Comparison of ENCODE assay signal across 8 cellular contexts in the genomic region with DNA sequence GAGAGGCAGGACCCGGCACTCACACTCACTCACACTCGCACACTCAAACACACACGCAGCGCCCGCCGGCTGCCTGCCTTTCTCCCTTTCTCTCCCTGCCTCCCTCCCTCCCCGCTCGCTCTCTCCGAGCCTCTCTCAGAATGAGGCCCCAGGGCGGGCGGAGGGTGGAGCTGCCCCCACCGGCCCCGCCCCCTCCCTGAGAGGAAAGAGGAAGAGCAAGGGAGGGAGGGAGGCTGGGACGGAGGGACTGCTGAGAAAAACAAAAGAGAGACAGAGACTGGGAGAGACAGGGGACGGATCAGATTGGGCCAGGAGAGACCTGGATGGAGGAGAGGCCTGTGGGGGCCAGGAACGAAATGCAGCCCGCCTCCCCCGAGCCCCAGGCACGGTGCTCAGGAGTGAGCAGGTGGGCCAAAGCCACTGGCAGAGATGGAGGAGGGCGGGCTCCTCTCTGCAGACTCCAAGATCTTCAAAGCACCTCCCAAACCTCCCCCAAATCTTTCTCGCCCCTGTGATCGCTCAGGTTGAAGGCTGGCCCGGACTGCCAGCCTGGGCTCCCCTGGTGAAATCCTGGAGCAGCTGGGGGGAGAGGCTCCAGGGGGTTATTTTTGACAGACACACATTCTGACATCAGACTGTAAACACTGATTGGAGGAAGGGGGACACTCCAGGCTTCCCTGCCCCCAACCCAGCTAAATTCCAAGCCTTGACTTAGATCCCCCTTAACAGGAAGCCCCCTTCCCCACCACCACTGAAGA. TPM values are rescaled to one million over a fixed set of nuclear protein-coding genes. Genes with fewer than 3 reads are reported as not detected.
DNase-seq lines count a peak whose midpoint lies in the region; ATAC-seq and TF ChIP-seq lines count a peak whose summit lies in the region.

No MANE protein-coding gene starts in this region.

- no peaks in the 10 kb centered on the region for H3K27me3 ChIP-seq in ovary
- H3K27me3 ChIP-seq in tibial artery: no peaks in the 10 kb centered on the region

- H3K4me1 Mint-ChIP-seq in activated naive CD8-positive, alpha-beta T cell (ENCODE audit: low read depth): peaks cover 62% of the 10 kb centered on the region

- TF ChIP-seq CTCF in ovary (IDR thresholded peaks at IDR 0.05) (no peak), tibial artery (IDR thresholded peaks at IDR 0.05) (no peak)

- peak overlapping the region; percentile 91 for H3K4me3 Mint-ChIP-seq in activated naive CD8-positive, alpha-beta T cell

- H3K27me3 Mint-ChIP-seq in activated naive CD8-positive, alpha-beta T cell: no peaks in the 10 kb centered on the region

- H3K9me3 Mint-ChIP-seq in activated naive CD8-positive, alpha-beta T cell (ENCODE audit: low read depth): no peaks in the 10 kb centered on the region

- H3K36me3 ChIP-seq in ovary (no peaks in the 10 kb centered on the region), tibial artery (peaks cover 14 to 16% (median 15%) of the 10 kb centered on the region in 3 donors)

- intact Hi-C loops in Right ventricle myocardium superior (cut with DNase I) (loop anchor here (5.0 kb wide), 1 partner anchor 48 kb away; the partner anchor contains the start of gene HPS6), ovary (cut with DNase I) (loop anchor here in 2 of 4 donors (5.0 to 10.0 kb wide), 2 partner anchors 48 to 50 kb away; partner anchors contain the start of gene HPS6 (in 2 of the 2)), tibial artery (cut with DNase I; ENCODE audit: low total_unique reads) (no loop called here)

- H3K4me1 ChIP-seq in ovary (ENCODE audit: insufficient read depth) (peaks cover 22% of the 10 kb centered on the region), tibial artery (peaks cover 0 to 70% (median 59%) of the 10 kb centered on the region in 4 donors)

- peak; percentile 44 for ATAC-seq in GM21825 (IDR thresholded peaks at IDR 0.05; ENCODE audit: unreplicated experiment)
- ATAC-seq in Right ventricle myocardium superior (ENCODE audit: poor library complexity): peak; percentile 79

- DNase-seq in ELF-1 (ENCODE audit: low read depth, low spot score) (peak; percentile 94), M059J (ENCODE audit: low read depth) (peak; percentile 89), SKM-1 (lab: John Stamatoyannopoulos, UW; ENCODE audit: unreplicated experiment) (peak; percentile 81), Right ventricle myocardium superior (peak; percentile 95), ovary (peak; percentile 88 to 92 (median 91)), tibial artery (peak; percentile 94 to 95)

- H3K4me3 ChIP-seq in ovary: peak overlapping the region; percentile 69
- H3K4me3 ChIP-seq in tibial artery: peak overlapping the region; percentile 61 to 75

- H3K27ac ChIP-seq in ovary (peak overlapping the region; percentile 70 to 81), tibial artery (peak overlapping the region; percentile 82 to 99)

- TF ChIP-seq EP300 in ovary (IDR thresholded peaks at IDR 0.05): no peak

- peak overlapping the region; percentile 96 for H3K27ac Mint-ChIP-seq in activated naive CD8-positive, alpha-beta T cell

- TF ChIP-seq POLR2A in ovary (IDR thresholded peaks at IDR 0.05): peak; percentile 43

- no peaks in the 10 kb centered on the region for H3K36me3 Mint-ChIP-seq in activated naive CD8-positive, alpha-beta T cell

- WGBS in ovary, 3 donors: 0 to 2% (median 1%) methylated on average over 23 of the region's 23 CpGs

- H3K9me3 ChIP-seq in ovary (no peaks in the 10 kb centered on the region), tibial artery (no peaks in the 10 kb centered on the region)

RNA-seq across cellular contexts. Expression of gene LDB1, which starts 5.1 kb away (rescaled TPM):
- 19.2 and 25.0 TPM in 2 replicates for total RNA-seq in M059J (2014; rRNA removed; shearing (Covaris generic))
- 56.2 TPM for total RNA-seq in Right ventricle myocardium superior
- total RNA-seq in ovary: 100 to 1,000 TPM in 4 of 7 donors, 10 to 100 TPM in 3; 59.0 to 141 (median 113) TPM
- 10 to 100 TPM; 72.0 to 93.2 TPM for polyA plus RNA-seq in ovary

RNA-seq across cellular contexts. Expression of gene PPRC1, which starts 17.8 kb away (rescaled TPM):
- 14.7 and 15.1 TPM in 2 replicates for total RNA-seq in M059J (2014; rRNA removed; shearing (Covaris generic))
- 10.5 TPM for total RNA-seq in Right ventricle myocardium superior
- total RNA-seq in ovary: 10 to 100 TPM; 11.8 to 68.7 (median 44.5) TPM
- polyA plus RNA-seq in ovary: 10 to 100 TPM; 17.4 to 18.1 TPM

RNA-seq across cellular contexts. Expression of gene NOLC1, which starts 37.1 kb away (rescaled TPM):
- 50.7 and 63.0 TPM in 2 replicates for total RNA-seq in M059J (2014; rRNA removed; shearing (Covaris generic))
- total RNA-seq in Right ventricle myocardium superior (22.8 TPM), ovary (10 to 100 TPM; 32.7 to 68.1 (median 50.2) TPM)
- polyA plus RNA-seq in ovary: 10 to 100 TPM; 32.0 to 88.8 TPM

RNA-seq across cellular contexts. Expression of gene HPS6, which starts 49.9 kb away (rescaled TPM):
- total RNA-seq in M059J (2014; rRNA removed; shearing (Covaris generic)): 10.6 and 19.8 TPM in 2 replicates
- total RNA-seq in Right ventricle myocardium superior: 9.5 TPM
- 10 to 100 TPM; 14.4 to 20.9 (median 16.9) TPM for total RNA-seq in ovary
- polyA plus RNA-seq in ovary: 1 to 10 TPM; 2.6 to 7.6 TPM

RNA-seq across cellular contexts. Expression of gene ARMH3, which starts 59.1 kb away (rescaled TPM):
- 6.9 and 13.0 TPM in 2 replicates for total RNA-seq in M059J (2014; rRNA removed; shearing (Covaris generic))
- total RNA-seq in Right ventricle myocardium superior: 55.1 TPM
- 10 to 100 TPM in 6 of 7 donors, 1 to 10 TPM in 1; 9.1 to 24.2 (median 18.1) TPM for total RNA-seq in ovary
- polyA plus RNA-seq in ovary: 10 to 100 TPM; 17.9 to 20.4 TPM

Comparison
In these comparisons a context has a peak if more than half of its experiments do, and no peak if none do; other contexts are left out.
1. Peak in every context shown above with its lines: DNase-seq, ATAC-seq, H3K4me3 ChIP-seq and H3K27ac ChIP-seq.